Comparison of ENCODE assay signal across 13 cellular contexts in the genomic region with DNA sequence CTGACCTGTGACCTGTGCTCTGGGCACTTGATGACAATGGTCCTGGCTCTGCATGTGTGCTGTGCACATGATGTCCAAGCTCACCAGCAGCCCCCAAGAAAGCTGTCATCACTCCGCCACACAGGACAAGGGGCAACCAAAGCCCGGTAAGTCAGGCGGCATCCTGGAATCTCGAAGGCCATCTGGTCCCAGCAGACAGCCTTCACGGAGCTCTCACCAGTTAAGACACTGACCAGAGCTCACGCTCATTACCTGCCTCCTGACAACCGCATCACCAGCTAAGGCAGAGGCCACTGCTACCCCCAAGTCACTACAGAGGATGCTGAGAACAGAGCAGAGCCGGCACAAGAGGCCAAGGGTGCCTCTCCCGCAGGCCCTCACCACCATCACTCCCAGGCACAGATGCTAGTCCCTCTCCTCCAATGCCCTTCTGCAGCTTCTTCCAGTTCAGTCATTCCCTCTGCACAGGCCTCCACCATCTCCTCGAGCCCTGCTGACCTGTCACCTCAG. TPM values are rescaled to one million over a fixed set of nuclear protein-coding genes. Genes with fewer than 3 reads are reported as not detected.
DNase-seq lines count a peak whose midpoint lies in the region; ATAC-seq and TF ChIP-seq lines count a peak whose summit lies in the region.
"Had no signal": no experiment of that assay in that cellular context is flagged by ENCODE, and none has a peak within 500 bp of the region (broad histone marks: within the 10 kb centered on the region; RNA-seq: fewer than 3 reads in every experiment).

No MANE protein-coding gene starts in this region.

- CTCF ChIA-PET in MCF 10A (lab: Yijun Ruan, JAX) = interaction anchor here (0.6 to 1.2 kb wide), 3 partner anchors 10 to 102 kb away, joined by 3 to 9 read pairs (median 4); no protein-coding TSS in a partner anchor

- H3K9me3 Mint-ChIP-seq in MCF 10A (ENCODE audit: unreplicated experiment) = no peaks in the 10 kb centered on the region
- H3K9me3 Mint-ChIP-seq in central memory CD8-positive, alpha-beta T cell = no peaks in the 10 kb centered on the region

- H3K4me1 Mint-ChIP-seq in MCF 10A (ENCODE audit: insufficient read depth, unreplicated experiment) = peaks cover 11% of the 10 kb centered on the region
- H3K4me1 Mint-ChIP-seq in central memory CD8-positive, alpha-beta T cell = peaks cover 42% of the 10 kb centered on the region

- H3K4me1 ChIP-seq in breast epithelium (peaks cover 0 to 9% of the 10 kb centered on the region in 2 donors), smooth muscle cell (ENCODE audit: low read depth) (no peaks in the 10 kb centered on the region)

- H3K27ac ChIP-seq in breast epithelium (peak overlapping the region; percentile 58), smooth muscle cell (ENCODE audit: low read depth) (peak overlapping the region; percentile 31)
- H3K27ac ChIP-seq: SK-N-MC, vagina had no signal

- peaks cover 33% of the 10 kb centered on the region for H3K36me3 Mint-ChIP-seq in MCF 10A (ENCODE audit: insufficient read depth, unreplicated experiment)
- peaks cover 33% of the 10 kb centered on the region for H3K36me3 Mint-ChIP-seq in central memory CD8-positive, alpha-beta T cell (ENCODE audit: insufficient read depth)

- H3K4me2 ChIP-seq in smooth muscle cell = no peak overlapping the region

- H2AFZ ChIP-seq in smooth muscle cell (ENCODE audit: low read depth) = no peak overlapping the region

- no peak overlapping the region for H3K27ac Mint-ChIP-seq in MCF 10A (ENCODE audit: low read depth, unreplicated experiment)
- peak overlapping the region; percentile 60 for H3K27ac Mint-ChIP-seq in central memory CD8-positive, alpha-beta T cell (ENCODE audit: low read depth)

- H3K9me3 ChIP-seq in breast epithelium = no peaks in the 10 kb centered on the region
- no peaks in the 10 kb centered on the region for H3K9me3 ChIP-seq in smooth muscle cell (replicated peaks; ENCODE audit: low read depth)
- H3K9me3 ChIP-seq: vagina had no signal

- 85% methylated on average over 10 of the region's 10 CpGs for WGBS in smooth muscle cell (ENCODE audit: low lambda C conversion rate)

- H3K36me3 ChIP-seq in breast epithelium (peaks cover 8% of the 10 kb centered on the region), smooth muscle cell (ENCODE audit: low read depth) (no peaks in the 10 kb centered on the region)

- H3K4me3 ChIP-seq in breast epithelium = peak overlapping the region in 1 of 3 donors; percentile 11
- H3K4me3 ChIP-seq in smooth muscle cell = no peak overlapping the region
- H3K4me3 ChIP-seq: SK-N-MC, vagina had no signal

- no peaks in the 10 kb centered on the region for H3K27me3 ChIP-seq in breast epithelium
- H3K27me3 ChIP-seq in smooth muscle cell (ENCODE audit: low read depth) = no peaks in the 10 kb centered on the region
- H3K27me3 ChIP-seq: vagina had no signal

- BruUV-seq in MCF 10A (replicated peaks; lab: Mats Ljungman, UMichigan) = no TSS peak

- no peak for DNase-seq in breast epithelium (ENCODE audit: low spot score in 2 of 2)
- no peak for DNase-seq in MCF 10A (ENCODE audit: unreplicated experiment)
- no peak for DNase-seq in central memory CD8-positive, alpha-beta T cell (ENCODE audit: low spot score in 2 of 2)
- DNase-seq in smooth muscle cell (lab: John Stamatoyannopoulos, UW; ENCODE audit: unreplicated experiment) = no peak
- no peak for DNase-seq in stimulated activated CD8-positive, alpha-beta memory T cell treated with anti-CD3 and anti-CD28 coated beads, Interleukin-4, amount 100 ng/mL, for 48 hours
- DNase-seq: activated effector memory CD4-positive, alpha-beta T cell treated with Interleukin-2 at 50 U/mL for 16 hours; DND-41; naive thymus-derived CD4-positive, alpha-beta T cell; NCI-H1417 treated with DMSO at 0.1 percent for 48 hours; NCI-H774 had no signal

- POLR2A ChIA-PET in MCF 10A (lab: Yijun Ruan, JAX) = interaction anchor here (0.9 to 1.1 kb wide), 2 partner anchors 9 to 11 kb away, joined by 3 to 4 read pairs; partner anchors contain the start of gene PPP6R1

- no peak for TF ChIP-seq CTCF in breast epithelium (IDR thresholded peaks at IDR 0.05)
- TF ChIP-seq CTCF in MCF 10A (IDR thresholded peaks at IDR 0.05; ENCODE audit: unreplicated experiment) = no peak
- TF ChIP-seq CTCF in smooth muscle cell (IDR thresholded peaks at IDR 0.05; ENCODE audit: borderline replicate concordance, insufficient read depth, poor library complexity, severe bottlenecking) = no peak

- no peak for TF ChIP-seq POLR2A in breast epithelium (IDR thresholded peaks at IDR 0.05)

- no peaks in the 10 kb centered on the region for H3K27me3 Mint-ChIP-seq in MCF 10A (ENCODE audit: insufficient read depth, unreplicated experiment)
- no peaks in the 10 kb centered on the region for H3K27me3 Mint-ChIP-seq in central memory CD8-positive, alpha-beta T cell
- H3K27me3 Mint-ChIP-seq: naive thymus-derived CD4-positive, alpha-beta T cell had no signal

- intact Hi-C loops in breast epithelium (cut with DNase I; ENCODE audit: low total_unique reads) (no loop called here), MCF 10A (cut with micrococcal nuclease) (no loop called here)

- no peak for ATAC-seq in central memory CD8-positive, alpha-beta T cell (replicated peaks; ENCODE audit: extremely low read depth, poor library complexity, severe bottlenecking)
- no peak for ATAC-seq in HG03045 (IDR thresholded peaks at IDR 0.05; ENCODE audit: unreplicated experiment)
- ATAC-seq: naive thymus-derived CD4-positive, alpha-beta T cell had no signal

- H3K4me3 Mint-ChIP-seq in MCF 10A (ENCODE audit: unreplicated experiment) = no peak overlapping the region
- H3K4me3 Mint-ChIP-seq in central memory CD8-positive, alpha-beta T cell = peak overlapping the region; percentile 37

- peaks cover 66% of the 10 kb centered on the region for H3K79me2 ChIP-seq in smooth muscle cell (ENCODE audit: low read depth)

- H3F3A ChIP-seq in smooth muscle cell (ENCODE audit: low read depth) = no peaks in the 10 kb centered on the region

- peaks cover 86% of the 10 kb centered on the region for H4K20me1 ChIP-seq in smooth muscle cell (ENCODE audit: low read depth)

- no peak overlapping the region for H3K9ac ChIP-seq in smooth muscle cell (ENCODE audit: low read depth)

RNA-seq across cellular contexts. Expression of gene PPP6R1, which starts 10.6 kb away (rescaled TPM):
- total RNA-seq in breast epithelium (10 to 100 TPM; 23.8 to 31.5 (median 28.2) TPM), MCF 10A (2022) (70.6 and 78.9 TPM in 2 replicates), smooth muscle cell (26.7 and 31.1 TPM in 2 replicates)
- polyA plus RNA-seq in smooth muscle cell = 58.0 and 59.9 TPM in 2 replicates

RNA-seq across cellular contexts. Expression of gene TMEM86B, which starts 19.7 kb away (rescaled TPM):
- total RNA-seq in breast epithelium (1 to 10 TPM in 2 of 3 donors, under 1 TPM in 1; 0.80 to 3.6 (median 1.6) TPM), MCF 10A (2022) (4.2 and 4.7 TPM in 2 replicates), smooth muscle cell (1.7 and 2.1 TPM in 2 replicates)
- polyA plus RNA-seq in smooth muscle cell = 2.6 and 3.3 TPM in 2 replicates

RNA-seq across cellular contexts. Expression of gene HSPBP1, which starts 31.7 kb away (rescaled TPM):
- total RNA-seq in breast epithelium (10 to 100 TPM; 13.3 to 36.1 (median 32.6) TPM), MCF 10A (2022) (49.2 and 53.1 TPM in 2 replicates), smooth muscle cell (21.5 and 22.1 TPM in 2 replicates)
- polyA plus RNA-seq in smooth muscle cell = 66.5 and 80.0 TPM in 2 replicates

RNA-seq across cellular contexts. Expression of gene BRSK1, which starts 35.6 kb away (rescaled TPM):
- 1 to 10 TPM in 2 of 3 donors, not detected in 1; 2.5 to 4.6 TPM for total RNA-seq in breast epithelium
- 3.8 and 5.1 TPM in 2 replicates for total RNA-seq in MCF 10A (2022)
- total RNA-seq in smooth muscle cell = 5.0 and 10.4 TPM in 2 replicates
- polyA plus RNA-seq in smooth muscle cell = 3.0 and 3.3 TPM in 2 replicates
- polyA plus RNA-seq: naive thymus-derived CD4-positive, alpha-beta T cell had no signal

RNA-seq across cellular contexts. Expression of gene PTPRH, which starts 38.9 kb away (rescaled TPM):
- total RNA-seq in breast epithelium (10 to 100 TPM in 1 of 3 donors, 1 to 10 TPM in 1, under 1 TPM in 1; 0.73 to 10.2 (median 2.1) TPM), MCF 10A (2022) (0.56 and 2.3 TPM in 2 replicates), smooth muscle cell (0.18 and 0.31 TPM in 2 replicates)
- polyA plus RNA-seq in smooth muscle cell = 0.46 TPM in 1 of 2 replicates, not detected in the other
- polyA plus RNA-seq: naive thymus-derived CD4-positive, alpha-beta T cell had no signal
